ENCODE assay signal across 19 cellular contexts in genomic region chr22:38027487-38027886, GRCh38. TPM values are rescaled to one million over a fixed set of nuclear protein-coding genes. Genes with fewer than 3 reads are reported as not detected.
"Had no signal": no experiment of that assay in that cellular context is flagged by ENCODE, and none has a peak within 500 bp of the region (broad histone marks: within the 10 kb centered on the region; RNA-seq: fewer than 3 reads in every experiment).

No MANE protein-coding gene starts in this region.

- H3K36me3 ChIP-seq: breast epithelium, uterus had no signal

- ATAC-seq: gastroesophageal sphincter, natural killer cell had no signal

- H3K4me3 ChIP-seq: coronary artery, gastroesophageal sphincter, uterus had no signal

- H3K27ac ChIP-seq: uterus had no signal

- H3K4me1 ChIP-seq: uterus had no signal

- H3K27me3 ChIP-seq: breast epithelium, gastroesophageal sphincter, uterus had no signal

- DNase-seq: activated CD4-positive, alpha-beta T cell treated with anti-CD3 and anti-CD28 coated beads, Interleukin-2, amount 50 U/mL, for 4 hours; activated CD4-positive, CD25-positive, alpha-beta regulatory T cell treated with anti-CD3 and anti-CD28 coated beads, Interleukin-2, amount 50 U/mL, for 72 hours; activated gamma-delta T cell; activated naive CD8-positive, alpha-beta T cell treated with anti-CD3 and anti-CD28 coated beads for 36 hours; activated T-cell treated with anti-CD3 and anti-CD28 coated beads, Interleukin-2, amount 50 U/mL, for 48 hours; effector memory CD4-positive, alpha-beta T cell; kidney glomerular epithelial cell; mammary epithelial cell; natural killer cell; stimulated activated CD4-positive, alpha-beta T cell treated with anti-CD3 and anti-CD28 coated beads, Interleukin-15, amount 100 ng/mL, for 24 hours; stimulated activated CD4-positive, alpha-beta T cell treated with anti-CD3 and anti-CD28 coated beads, Interleukin-4, amount 100 ng/mL, for 24 hours; stimulated activated naive CD8-positive, alpha-beta T cell treated with anti-CD3 and anti-CD28 coated beads, Interleukin-15, amount 100 ng/mL, for 72 hours; T-helper 9 cell; uterus had no signal

- H3K9me3 ChIP-seq: breast epithelium, gastroesophageal sphincter, uterus had no signal

RNA-seq across cellular contexts. Expression of gene SOX10, which starts 43.1 kb away (rescaled TPM):
- total RNA-seq: activated naive CD8-positive, alpha-beta T cell treated with anti-CD3 and anti-CD28 coated beads for 36 hours; epithelial cell of proximal tubule; natural killer cell; osteocyte had no signal

RNA-seq across cellular contexts. Expression of gene SLC16A8, which starts 56.5 kb away (rescaled TPM):
- total RNA-seq: activated naive CD8-positive, alpha-beta T cell treated with anti-CD3 and anti-CD28 coated beads for 36 hours; gastroesophageal sphincter; mammary epithelial cell; osteocyte had no signal
